Comparison of ENCODE assay signal across 20 cellular contexts in genomic region chr15:93205413-93205812, GRCh38.
"Had no signal": no experiment of that assay in that cellular context is flagged by ENCODE, and none has a peak within 500 bp of the region (broad histone marks: within the 10 kb centered on the region; RNA-seq: fewer than 3 reads in every experiment).

No MANE protein-coding gene starts in this region.

- H3K4me1 ChIP-seq: SJSA1 had no signal

- H3K27ac ChIP-seq: HL-60, SJSA1, SK-N-MC had no signal

- DNase-seq: KG1, MV-4-11, NCI-H1048, NCI-H1105, NCI-H1417, NCI-H1436 treated with DMSO at 0.1 percent for 48 hours, NCI-H1694 treated with DMSO at 0.1 percent for 48 hours, NCI-H1930, NCI-H2081, NCI-H2107, NCI-H2227 treated with DMSO at 0.1 percent for 48 hours, NCI-H524, NCI-H526 treated with DMSO at 0.1 percent for 48 hours, NCI-H748 treated with DMSO at 0.1 percent for 48 hours, Right ventricle myocardium superior, RPMI8226, SIG-M5 had no signal

- H3K27me3 ChIP-seq: SJSA1 had no signal

- H3K9me3 ChIP-seq: SJSA1 had no signal

- H3K4me3 ChIP-seq: SJSA1, SK-N-MC had no signal

- H3K36me3 ChIP-seq: SJSA1 had no signal
